8 cellular contexts compared by ENCODE assay signal in the genomic region with DNA sequence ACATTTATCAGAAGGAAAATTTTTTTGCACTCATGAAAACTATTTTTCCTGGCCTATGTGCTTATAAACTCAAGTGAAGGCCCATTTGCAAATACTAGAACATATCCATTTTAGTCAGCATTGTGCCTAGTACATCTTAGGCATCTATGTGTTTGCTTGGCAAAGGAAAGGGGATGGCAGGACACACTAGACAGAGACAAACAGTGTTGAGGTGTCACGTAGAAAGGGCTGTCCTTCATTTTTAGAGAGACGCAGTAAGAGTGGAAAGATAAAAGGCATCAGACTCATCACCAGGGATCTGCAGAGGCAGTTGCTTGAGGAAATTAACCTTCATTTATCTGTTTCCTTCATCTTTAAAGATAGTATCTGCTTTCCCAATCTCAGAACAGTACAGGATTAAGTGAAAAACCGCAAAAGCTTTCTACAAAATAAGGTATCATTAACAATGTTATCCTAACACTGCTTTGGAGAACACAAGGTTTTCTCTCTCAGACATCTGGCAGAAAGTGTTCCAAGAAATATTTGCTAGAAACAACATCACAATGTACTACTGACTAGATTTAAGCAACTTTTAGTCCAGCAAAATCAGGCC. TPM values are rescaled to one million over a fixed set of nuclear protein-coding genes. Genes with fewer than 3 reads are reported as not detected.
DNase-seq lines count a peak whose midpoint lies in the region; FAIRE-seq lines count a peak whose summit lies in the region.

No MANE protein-coding gene starts in this region.

- H3K27ac Mint-ChIP-seq in T-helper 2 cell treated with Interferon-gamma antibody and Interleukin-4, amounts not matched to agents 5 μg/mL and 100 μg/mL, for 36 hours = peak overlapping the region; percentile 51
- H3K27ac Mint-ChIP-seq in activated naive CD8-positive, alpha-beta T cell = peak overlapping the region; percentile 78
- peak overlapping the region in 1 of 6 donors; percentile 86 for H3K27ac Mint-ChIP-seq in immature natural killer cell

- FAIRE-seq in frontal cortex (lab: Jason Lieb, UNC) = no peak

- H3K4me3 Mint-ChIP-seq in T-helper 2 cell treated with Interferon-gamma antibody and Interleukin-4, amounts not matched to agents 5 μg/mL and 100 μg/mL, for 36 hours = peak overlapping the region; percentile 96
- peak overlapping the region; percentile 99 for H3K4me3 Mint-ChIP-seq in activated naive CD8-positive, alpha-beta T cell
- H3K4me3 Mint-ChIP-seq in immature natural killer cell = peak overlapping the region in 3 of 5 donors; percentile 1 to 77 (median 12)

- no peak for DNase-seq in T-helper 2 cell treated with Interferon-gamma antibody and Interleukin-4, amounts not matched to agents 5 μg/mL and 100 μg/mL, for 36 hours (ENCODE audit: low spot score)
- no peak for DNase-seq in T-helper 2 cell
- no peak for DNase-seq in immature natural killer cell
- DNase-seq in NCI-H524 (lab: John Stamatoyannopoulos, UW) = no peak
- no peak for DNase-seq in frontal cortex (ENCODE audit: low spot score in 2 of 2)
- DNase-seq in NCI-H128 (lab: John Stamatoyannopoulos, UW; ENCODE audit: unreplicated experiment) = no peak

- no peaks in the 10 kb centered on the region for H3K9me3 Mint-ChIP-seq in T-helper 2 cell treated with Interferon-gamma antibody and Interleukin-4, amounts not matched to agents 5 μg/mL and 100 μg/mL, for 36 hours
- H3K9me3 Mint-ChIP-seq in activated naive CD8-positive, alpha-beta T cell (ENCODE audit: low read depth) = no peaks in the 10 kb centered on the region
- H3K9me3 Mint-ChIP-seq in immature natural killer cell = no peaks in the 10 kb centered on the region

- peaks cover 35% of the 10 kb centered on the region for H3K27me3 Mint-ChIP-seq in T-helper 2 cell treated with Interferon-gamma antibody and Interleukin-4, amounts not matched to agents 5 μg/mL and 100 μg/mL, for 36 hours (ENCODE audit: low read depth)
- peaks cover 5% of the 10 kb centered on the region for H3K27me3 Mint-ChIP-seq in activated naive CD8-positive, alpha-beta T cell
- peaks cover 29 to 36% (median 33%) of the 10 kb centered on the region in 3 donors for H3K27me3 Mint-ChIP-seq in immature natural killer cell (ENCODE audit: low read depth in 3 of 3)

- peaks cover 2% of the 10 kb centered on the region for H3K36me3 Mint-ChIP-seq in T-helper 2 cell treated with Interferon-gamma antibody and Interleukin-4, amounts not matched to agents 5 μg/mL and 100 μg/mL, for 36 hours (ENCODE audit: low read depth)
- peaks cover 26% of the 10 kb centered on the region for H3K36me3 Mint-ChIP-seq in activated naive CD8-positive, alpha-beta T cell
- no peaks in the 10 kb centered on the region for H3K36me3 Mint-ChIP-seq in immature natural killer cell

- H3K4me1 Mint-ChIP-seq in T-helper 2 cell treated with Interferon-gamma antibody and Interleukin-4, amounts not matched to agents 5 μg/mL and 100 μg/mL, for 36 hours (ENCODE audit: low read depth) = peaks cover 42% of the 10 kb centered on the region
- H3K4me1 Mint-ChIP-seq in activated naive CD8-positive, alpha-beta T cell (ENCODE audit: low read depth) = peaks cover 65% of the 10 kb centered on the region
- peaks cover 18 to 25% of the 10 kb centered on the region in 2 donors for H3K4me1 Mint-ChIP-seq in immature natural killer cell

- peak overlapping the region; percentile 46 for H3K27ac ChIP-seq in temporal lobe (ENCODE audit: low read depth, low read length)

RNA-seq across cellular contexts. Expression of gene YBX3, which starts 2.1 kb away (rescaled TPM):
- 1 to 10 TPM; 1.5 to 8.2 (median 4.7) TPM for polyA plus RNA-seq in immature natural killer cell
- total RNA-seq in temporal lobe (8.4 TPM), frontal cortex (6.9 TPM)

RNA-seq across cellular contexts. Expression of gene STYK1, which starts 47.2 kb away (rescaled TPM):
- polyA plus RNA-seq in immature natural killer cell = 1 to 10 TPM; 1.4 to 2.8 (median 1.8) TPM
- total RNA-seq in temporal lobe = 3.9 TPM
- total RNA-seq in frontal cortex = 2.9 TPM

Comparison
In these comparisons a context has a peak if more than half of its experiments do, and no peak if none do; other contexts are left out.
1. H3K4me3 Mint-ChIP-seq: peak in every context shown above with its lines; median percentile 99 in activated naive CD8-positive, alpha-beta T cell; 96 in T-helper 2 cell treated with Interferon-gamma antibody and Interleukin-4, amounts not matched to agents 5 μg/mL and 100 μg/mL, for 36 hours; 12 in immature natural killer cell.